In the genomic region with DNA sequence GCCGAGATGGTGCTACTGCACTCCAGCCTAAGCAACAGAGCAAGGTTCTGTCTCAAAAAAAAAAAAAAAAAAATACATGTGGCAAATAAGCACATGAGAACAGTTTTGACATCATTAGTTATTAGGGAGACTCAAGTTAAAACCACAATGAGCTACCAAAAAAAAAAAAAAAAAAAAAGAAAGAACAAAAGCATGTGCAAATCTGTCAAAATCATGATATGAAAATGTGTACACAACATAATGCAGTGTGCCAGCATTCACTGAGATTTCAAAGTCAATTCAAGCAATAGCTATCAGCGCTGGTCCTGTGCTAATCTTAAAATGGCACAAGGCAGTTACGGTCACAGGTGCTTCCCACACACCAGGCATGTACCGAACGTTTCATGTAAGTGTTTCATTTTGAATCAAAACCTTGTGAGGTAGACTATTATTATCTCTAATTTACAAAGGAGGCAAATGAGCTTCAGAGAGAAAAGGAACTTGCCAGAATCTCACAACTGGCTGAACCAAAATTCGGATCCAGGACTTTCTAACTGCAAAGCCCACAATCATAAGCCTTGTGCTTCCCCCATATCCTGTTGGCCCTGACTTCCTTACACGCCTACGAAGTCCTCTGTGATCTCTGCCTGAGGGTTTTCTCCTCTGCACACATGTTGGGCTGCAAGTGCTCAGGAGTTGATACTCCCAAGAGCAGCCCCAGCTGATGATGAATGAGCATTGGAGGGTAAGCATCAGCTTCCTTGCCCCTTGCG, we compare ENCODE assay signal across 9 cellular contexts.
DNase-seq lines count a peak whose midpoint lies in the region; ATAC-seq and TF ChIP-seq lines count a peak whose summit lies in the region.
"Had no signal": no experiment of that assay in that cellular context is flagged by ENCODE, and none has a peak within 500 bp of the region (broad histone marks: within the 10 kb centered on the region; RNA-seq: fewer than 3 reads in every experiment).

No MANE protein-coding gene starts in this region.

- TF ChIP-seq CTCF in GM13977 (IDR thresholded peaks at IDR 0.05; ENCODE audit: extremely low read depth, insufficient read depth, missing control alignments), result no peak

- in situ Hi-C loops in GM13977 (cut with MboI; ENCODE audit: low pct_unique_long_range_greater_than_20kb, low sequenced_read_pairs, unreplicated experiment), result no loop called here

- peak overlapping the region; percentile 32 for H3K27ac Mint-ChIP-seq in activated naive CD8-positive, alpha-beta T cell treated with anti-CD3 and anti-CD28 coated beads for 36 hours

- H3K36me3 Mint-ChIP-seq in activated naive CD8-positive, alpha-beta T cell treated with anti-CD3 and anti-CD28 coated beads for 36 hours, result peaks cover 4% of the 10 kb centered on the region

- ATAC-seq in GM19463 (IDR thresholded peaks at IDR 0.05; ENCODE audit: unreplicated experiment) (peak; percentile 87), HG03175 (IDR thresholded peaks at IDR 0.05; ENCODE audit: unreplicated experiment) (peak; percentile 92)

- H3K4me3 Mint-ChIP-seq in activated naive CD8-positive, alpha-beta T cell treated with anti-CD3 and anti-CD28 coated beads for 36 hours, result peak overlapping the region; percentile 24

- H3K4me1 Mint-ChIP-seq in activated naive CD8-positive, alpha-beta T cell treated with anti-CD3 and anti-CD28 coated beads for 36 hours, result peaks cover 30% of the 10 kb centered on the region

- peaks cover 4% of the 10 kb centered on the region for H3K27me3 Mint-ChIP-seq in activated naive CD8-positive, alpha-beta T cell treated with anti-CD3 and anti-CD28 coated beads for 36 hours

- H3K9me3 Mint-ChIP-seq in activated naive CD8-positive, alpha-beta T cell treated with anti-CD3 and anti-CD28 coated beads for 36 hours, result no peaks in the 10 kb centered on the region

- peak; percentile 43 for DNase-seq in GM13977 (ENCODE audit: low spot score)
- peak; percentile 15 for DNase-seq in activated naive CD8-positive, alpha-beta T cell treated with anti-CD3 and anti-CD28 coated beads for 36 hours
- no peak for DNase-seq in NCI-H345 treated with DMSO at 0.1 percent for 48 hours (lab: John Stamatoyannopoulos, UW; ENCODE audit: unreplicated experiment)
- DNase-seq in NCI-H1092 (lab: John Stamatoyannopoulos, UW), result no peak
- DNase-seq in DMS79 (lab: John Stamatoyannopoulos, UW), result no peak
- no peak for DNase-seq in SHP77 treated with DMSO at 0.1 percent for 48 hours (lab: John Stamatoyannopoulos, UW)
- DNase-seq: PC-9 had no signal

Comparison
In these comparisons a context has a peak if more than half of its experiments do, and no peak if none do; other contexts are left out.
1. DNase-seq: peak in GM13977 (single experiment) and activated naive CD8-positive, alpha-beta T cell treated with anti-CD3 and anti-CD28 coated beads for 36 hours (single experiment); none in NCI-H345 treated with DMSO at 0.1 percent for 48 hours (single experiment), NCI-H1092 (single experiment), DMS79 (single experiment) and SHP77 treated with DMSO at 0.1 percent for 48 hours (single experiment).